In the genomic region with DNA sequence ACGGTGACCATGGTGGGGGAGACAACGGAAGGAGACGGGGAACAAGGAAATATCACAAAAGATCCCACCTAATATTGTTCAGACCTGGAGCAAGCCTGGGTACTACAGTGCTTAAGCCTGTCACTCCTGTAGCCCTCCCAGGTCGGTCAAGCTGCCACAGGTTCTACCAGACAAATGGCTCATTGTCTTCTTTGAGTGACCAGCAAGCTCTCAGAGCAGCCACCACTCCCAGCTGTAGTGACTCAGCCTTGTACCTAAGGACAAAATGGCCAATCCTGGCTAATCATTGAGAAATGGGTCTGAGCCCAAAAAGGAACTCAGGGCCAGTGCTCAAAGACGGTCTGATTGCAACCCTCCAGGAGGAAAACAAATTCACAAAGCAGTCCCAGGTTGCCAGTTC, we compare ENCODE assay signal across 25 cellular contexts.
"Had no signal": no experiment of that assay in that cellular context is flagged by ENCODE, and none has a peak within 500 bp of the region (broad histone marks: within the 10 kb centered on the region; RNA-seq: fewer than 3 reads in every experiment).

No MANE protein-coding gene starts in this region.

- ATAC-seq: activated naive CD8-positive, alpha-beta T cell treated with anti-CD3 and anti-CD28 coated beads, Interleukin-2, amount 50 U/mL, for 24 hours; activated T-cell treated with anti-CD3 and anti-CD28 coated beads, Interleukin-2, amount 50 U/mL, for 4 hours; foreskin keratinocyte; heart left ventricle; stimulated activated naive B cell treated with anti-CD40 and anti-IgM and Interleukin-4, amounts not matched to agents 10 μg/mL and 1 μg/mL and 100 μg/mL, for 72 hours; upper lobe of right lung had no signal

- DNase-seq: activated CD4-positive, alpha-beta memory T cell treated with anti-CD3 and anti-CD28 coated beads, Interleukin-2, amount 10 ng/mL, durations not matched to agents 7 days and 5 days; activated CD4-positive, alpha-beta T cell treated with anti-CD3 and anti-CD28 coated beads, Interleukin-2, amount 10 ng/mL, durations not matched to agents 24 days and 14 days; activated CD4-positive, CD25-positive, alpha-beta regulatory T cell treated with anti-CD3 and anti-CD28 coated beads, Interleukin-2, amount 50 U/mL, for 72 hours; activated CD8-positive, alpha-beta memory T cell treated with anti-CD3 and anti-CD28 coated beads, Interleukin-2, amount 50 U/mL, for 48 hours; activated naive CD8-positive, alpha-beta T cell treated with anti-CD3 and anti-CD28 coated beads, Interleukin-2, amount 50 U/mL, for 24 hours; activated T-cell treated with anti-CD3 and anti-CD28 coated beads, Interleukin-2, amount 50 U/mL, for 4 hours; amygdala; central memory CD4-positive, alpha-beta T cell; endodermal cell; foreskin keratinocyte; heart left ventricle; left ventricle myocardium inferior; mesendoderm; stimulated activated CD4-positive, alpha-beta T cell treated with anti-CD3 and anti-CD28 coated beads, Interleukin-2, amount 100 ng/mL, for 24 hours; stimulated activated naive B cell treated with anti-CD40 and anti-IgM and Interleukin-4, amounts not matched to agents 10 μg/mL and 1 μg/mL and 100 μg/mL, for 72 hours; T1000; tibial artery; upper lobe of right lung had no signal

- H3K27ac ChIP-seq: breast epithelium, esophagus muscularis mucosa, foreskin keratinocyte, heart left ventricle, left ventricle myocardium inferior, neutrophil, prostate gland, suprapubic skin, tibial artery, upper lobe of right lung had no signal

- H3K36me3 ChIP-seq: breast epithelium, esophagus muscularis mucosa, heart left ventricle, left ventricle myocardium inferior, neutrophil, prostate gland, suprapubic skin, tibial artery, upper lobe of right lung had no signal

- H3K4me2 ChIP-seq: smooth muscle cell had no signal

- H3K27me3 ChIP-seq: breast epithelium, esophagus muscularis mucosa, foreskin keratinocyte, neutrophil, tibial artery, upper lobe of right lung had no signal

- H3K4me1 ChIP-seq: breast epithelium, esophagus muscularis mucosa, foreskin keratinocyte, heart left ventricle, left ventricle myocardium inferior, prostate gland, suprapubic skin, tibial artery, upper lobe of right lung had no signal

- H3K9me3 ChIP-seq: breast epithelium, esophagus muscularis mucosa, heart left ventricle, left ventricle myocardium inferior, neutrophil, prostate gland, suprapubic skin, tibial artery, upper lobe of right lung had no signal

- H3K4me3 ChIP-seq: breast epithelium, esophagus muscularis mucosa, heart left ventricle, left ventricle myocardium inferior, lung, prostate gland, smooth muscle cell, suprapubic skin, tibial artery, upper lobe of right lung had no signal
